8 cellular contexts compared by ENCODE assay signal in the genomic region with DNA sequence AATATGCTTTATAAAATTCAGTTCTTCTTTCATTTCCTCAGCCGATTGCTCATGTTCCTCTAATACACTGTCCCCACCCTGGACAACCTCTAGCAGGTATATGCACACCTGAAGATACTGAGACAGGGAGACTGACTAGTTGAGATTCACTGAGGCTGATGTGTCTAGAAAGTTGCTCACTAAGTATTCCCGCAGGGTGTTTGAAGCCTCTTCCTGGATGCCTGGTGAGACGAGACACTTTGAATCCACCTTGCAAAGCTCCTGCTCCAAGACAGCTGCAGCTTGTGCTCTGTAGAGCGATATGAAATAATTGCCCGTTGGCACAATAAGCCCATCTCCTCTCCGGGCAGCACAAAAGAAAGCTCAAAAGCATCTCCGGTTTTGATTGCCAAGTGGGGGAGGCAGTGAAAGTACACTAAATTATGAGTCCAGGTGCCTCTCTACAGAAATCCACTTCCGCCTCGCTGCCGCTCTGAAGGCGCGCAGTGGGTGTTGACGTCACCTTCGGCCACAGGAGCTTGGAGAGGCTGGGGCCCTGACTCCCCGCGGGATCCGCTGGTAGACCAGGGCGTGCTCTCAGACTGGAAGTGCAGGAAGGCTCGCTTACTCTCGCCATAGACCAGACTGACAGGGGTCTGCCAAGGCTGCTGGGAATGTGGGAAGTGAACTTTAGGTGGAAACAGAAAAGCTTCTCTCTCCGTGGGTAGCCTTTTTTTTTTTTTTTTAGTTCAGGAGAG. TPM values are rescaled to one million over a fixed set of nuclear protein-coding genes. Genes with fewer than 3 reads are reported as not detected.
DNase-seq lines count a peak whose midpoint lies in the region; FAIRE-seq and TF ChIP-seq lines count a peak whose summit lies in the region.

No MANE protein-coding gene starts in this region.

- POLR2A ChIA-PET in GM10248 (lab: Yijun Ruan, JAX) = no interaction called here
- POLR2A ChIA-PET in HEK293T (lab: Yijun Ruan, JAX) = interaction anchor here (0.5 to 1.4 kb wide), 7 partner anchors 11 to 176 kb away, joined by 3 to 5 read pairs (median 3); a partner anchor contains a TSS

- H3K27ac ChIP-seq in astrocyte (ENCODE audit: low read depth, low read length) = no peak overlapping the region
- H3K27ac ChIP-seq in kidney (ENCODE audit: low read depth in 2 of 2, low read length in 2 of 2) = peak overlapping the region; percentile 8 to 61

- CTCF ChIA-PET in GM10248 (lab: Yijun Ruan, JAX) = interaction anchor here (0.9 to 2.7 kb wide), 5 partner anchors 14 to 161 kb away, joined by 3 to 23 read pairs (median 4); no protein-coding TSS in a partner anchor
- CTCF ChIA-PET in HEK293T (lab: Yijun Ruan, JAX) = interaction anchor here (0.6 to 1.7 kb wide), 6 partner anchors 11 to 232 kb away, joined by 3 to 6 read pairs (median 4); no protein-coding TSS in a partner anchor

- H3K79me2 ChIP-seq in astrocyte (ENCODE audit: insufficient read depth, low read length) = no peaks in the 10 kb centered on the region

- H3K4me3 ChIP-seq in astrocyte (ENCODE audit: insufficient read depth, low read depth, low read length) (peak overlapping the region; percentile 43), kidney (ENCODE audit: low read length in 2 of 2) (peak overlapping the region; percentile 59 to 74)

- peaks cover 53% of the 10 kb centered on the region for H3K27me3 Mint-ChIP-seq in T-helper 1 cell treated with Interleukin-12 subunit alpha and Interleukin-12 subunit beta and Interleukin-4 antibody, amounts not matched to agents 30 μg/mL and 1 μg/mL, for 36 hours (ENCODE audit: low read depth)
- H3K27me3 Mint-ChIP-seq in astrocyte (ENCODE audit: low read depth, unreplicated experiment) = peaks cover 36% of the 10 kb centered on the region

- no peaks in the 10 kb centered on the region for H3K36me3 ChIP-seq in astrocyte (ENCODE audit: insufficient read depth, low read length)
- no peaks in the 10 kb centered on the region for H3K36me3 ChIP-seq in kidney (ENCODE audit: control insufficient read depth in 1 of 2, insufficient read depth in 2 of 2, low read length in 2 of 2)

- no peaks in the 10 kb centered on the region for H4K20me1 ChIP-seq in astrocyte (ENCODE audit: insufficient read depth, low read length)

- intact Hi-C loops in kidney (cut with DNase I) = no loop called here

- H3K9me3 ChIP-seq in astrocyte (ENCODE audit: insufficient read depth, low read depth, low read length) (no peaks in the 10 kb centered on the region), kidney (ENCODE audit: control insufficient read depth in 1 of 2, low read length in 2 of 2) (no peaks in the 10 kb centered on the region)

- H3K36me3 Mint-ChIP-seq in T-helper 1 cell treated with Interleukin-12 subunit alpha and Interleukin-12 subunit beta and Interleukin-4 antibody, amounts not matched to agents 30 μg/mL and 1 μg/mL, for 36 hours (ENCODE audit: low read depth) = peaks cover 2% of the 10 kb centered on the region
- H3K36me3 Mint-ChIP-seq in astrocyte (ENCODE audit: low read depth, unreplicated experiment) = no peaks in the 10 kb centered on the region

- H3K4me1 Mint-ChIP-seq in T-helper 1 cell treated with Interleukin-12 subunit alpha and Interleukin-12 subunit beta and Interleukin-4 antibody, amounts not matched to agents 30 μg/mL and 1 μg/mL, for 36 hours (ENCODE audit: low read depth) = peaks cover 10% of the 10 kb centered on the region
- H3K4me1 Mint-ChIP-seq in astrocyte (ENCODE audit: low read depth, unreplicated experiment) = no peaks in the 10 kb centered on the region

- H3K9ac ChIP-seq in astrocyte (ENCODE audit: low read length) = no peak overlapping the region
- peak overlapping the region; percentile 43 to 49 for H3K9ac ChIP-seq in kidney (ENCODE audit: low read length in 2 of 2)

- H3K4me3 Mint-ChIP-seq in T-helper 1 cell treated with Interleukin-12 subunit alpha and Interleukin-12 subunit beta and Interleukin-4 antibody, amounts not matched to agents 30 μg/mL and 1 μg/mL, for 36 hours = peak overlapping the region; percentile 75
- H3K4me3 Mint-ChIP-seq in astrocyte (ENCODE audit: unreplicated experiment) = no peak overlapping the region

- TF ChIP-seq CTCF in GM10248 (IDR thresholded peaks at IDR 0.05; ENCODE audit: control extremely low read depth, extremely low read depth, low read depth, missing control alignments) = no peak
- TF ChIP-seq CTCF in astrocyte (IDR thresholded peaks at IDR 0.05; ENCODE audit: insufficient read depth, low read depth, low read length) = no peak
- no peak for TF ChIP-seq CTCF in kidney (IDR thresholded peaks at IDR 0.05; ENCODE audit: borderline replicate concordance, extremely low read depth, insufficient read depth)

- H3K9me3 Mint-ChIP-seq in T-helper 1 cell treated with Interleukin-12 subunit alpha and Interleukin-12 subunit beta and Interleukin-4 antibody, amounts not matched to agents 30 μg/mL and 1 μg/mL, for 36 hours = no peaks in the 10 kb centered on the region
- H3K9me3 Mint-ChIP-seq in astrocyte (ENCODE audit: unreplicated experiment) = no peaks in the 10 kb centered on the region

- peak overlapping the region; percentile 76 for H3K4me2 ChIP-seq in astrocyte (ENCODE audit: low read length)

- peak overlapping the region; percentile 72 for H3K27ac Mint-ChIP-seq in T-helper 1 cell treated with Interleukin-12 subunit alpha and Interleukin-12 subunit beta and Interleukin-4 antibody, amounts not matched to agents 30 μg/mL and 1 μg/mL, for 36 hours
- H3K27ac Mint-ChIP-seq in astrocyte (ENCODE audit: unreplicated experiment) = no peak overlapping the region

- FAIRE-seq in astrocyte (lab: Jason Lieb, UNC) (no peak), kidney (lab: Jason Lieb, UNC) (no peak)

- DNase-seq in GM10248 (ENCODE audit: extremely low spot score) = peak; percentile 72
- peak; percentile 89 for DNase-seq in HEK293T (ENCODE audit: extremely low spot score)
- DNase-seq in NCI-H1092 treated with DMSO at 0.1 percent for 48 hours (lab: John Stamatoyannopoulos, UW) = peak; percentile 94
- DNase-seq in astrocyte (ENCODE audit: low read depth) = peak; percentile 43
- peak; percentile 91 for DNase-seq in kidney
- peak; percentile 67 to 80 for DNase-seq in stimulated activated CD4-positive, alpha-beta T cell treated with anti-CD3 and anti-CD28 coated beads, Interleukin-2, amount 100 ng/mL, for 24 hours
- no peak for DNase-seq in COLO829 (ENCODE audit: low spot score)

- peaks cover 9% of the 10 kb centered on the region for H3K4me1 ChIP-seq in astrocyte (ENCODE audit: insufficient read depth, low read length)
- peaks cover 0 to 4% of the 10 kb centered on the region in 2 donors for H3K4me1 ChIP-seq in kidney (ENCODE audit: control insufficient read depth in 1 of 2, insufficient read depth in 1 of 2, low read depth in 1 of 2, low read length in 2 of 2)

- peak overlapping the region; percentile 49 for H2AFZ ChIP-seq in astrocyte (ENCODE audit: low read depth, low read length)

- H3K27me3 ChIP-seq in astrocyte (ENCODE audit: insufficient read depth, low read length) = peaks cover 13% of the 10 kb centered on the region

TF ChIP-seq in HEK293T, 16 proteins besides CTCF, POLR2A, EP300 and RAD21:
- TF ChIP-seq ZNF384 (IDR thresholded peaks at IDR 0.05) = peak; percentile 64
- TF ChIP-seq, protein P1, sequence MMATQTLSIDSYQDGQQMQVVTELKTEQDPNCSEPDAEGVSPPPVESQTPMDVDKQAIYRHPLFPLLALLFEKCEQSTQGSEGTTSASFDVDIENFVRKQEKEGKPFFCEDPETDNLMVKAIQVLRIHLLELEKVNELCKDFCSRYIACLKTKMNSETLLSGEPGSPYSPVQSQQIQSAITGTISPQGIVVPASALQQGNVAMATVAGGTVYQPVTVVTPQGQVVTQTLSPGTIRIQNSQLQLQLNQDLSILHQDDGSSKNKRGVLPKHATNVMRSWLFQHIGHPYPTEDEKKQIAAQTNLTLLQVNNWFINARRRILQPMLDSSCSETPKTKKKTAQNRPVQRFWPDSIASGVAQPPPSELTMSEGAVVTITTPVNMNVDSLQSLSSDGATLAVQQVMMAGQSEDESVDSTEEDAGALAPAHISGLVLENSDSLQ (IDR thresholded peaks at IDR 0.05) = peak; percentile 9; the same call in 1 of the 2 replicates
- TF ChIP-seq BHLHE40 (IDR thresholded peaks at IDR 0.05; ENCODE audit: borderline replicate concordance) = no peak
- TF ChIP-seq ELF4 (IDR thresholded peaks at IDR 0.05) = peak; percentile 43; the same call in 1 of the 2 replicates
- peak; percentile 45 for TF ChIP-seq L3MBTL2 (conservative IDR thresholded peaks at IDR 0.05)
TF ChIP-seq in HEK293T: peak in this region for 4.

RNA-seq across cellular contexts. Expression of a gene that starts 46.3 kb away (rescaled TPM):
- total RNA-seq in astrocyte (0.99 and 1.2 TPM in 2 replicates), kidney (0.28 TPM)
- polyA plus RNA-seq in kidney (ENCODE audit: insufficient read depth, low read depth, low replicate concordance) = not detected

RNA-seq across cellular contexts. Expression of a gene that starts 50.0 kb away (rescaled TPM):
- total RNA-seq in astrocyte = 0.82 and 0.99 TPM in 2 replicates
- total RNA-seq in kidney = 0.38 TPM
- polyA plus RNA-seq in kidney (ENCODE audit: insufficient read depth, low read depth, low replicate concordance) = not detected

RNA-seq across cellular contexts. Expression of a gene that starts 54.8 kb away (rescaled TPM):
- total RNA-seq in astrocyte (0.11 and 0.17 TPM in 2 replicates), kidney (0.54 TPM)
- 2.2 TPM for polyA plus RNA-seq in kidney (ENCODE audit: insufficient read depth, low read depth, low replicate concordance)
